ENCODE assay signal across 9 cellular contexts in the genomic region with DNA sequence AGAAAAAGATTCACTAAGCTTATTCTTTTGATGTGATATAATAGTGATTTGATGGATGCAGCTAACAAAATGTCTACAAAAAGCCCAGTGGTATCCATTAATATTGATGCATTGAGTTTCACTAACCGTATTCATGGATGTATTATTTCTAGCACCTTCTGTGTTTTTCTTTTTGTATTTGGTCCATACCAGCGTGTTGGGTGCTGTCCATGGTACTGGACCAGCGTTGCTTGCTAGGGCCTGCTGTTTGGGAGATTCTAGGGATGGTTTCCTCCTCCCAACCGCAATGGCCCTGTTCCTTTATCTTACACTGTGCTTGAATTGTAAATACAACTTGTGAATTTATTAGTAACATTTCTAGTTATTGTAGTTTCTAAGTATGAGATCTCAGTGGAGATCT. TPM values are rescaled to one million over a fixed set of nuclear protein-coding genes. Genes with fewer than 3 reads are reported as not detected.
DNase-seq lines count a peak whose midpoint lies in the region; ATAC-seq, FAIRE-seq and TF ChIP-seq lines count a peak whose summit lies in the region.
"Had no signal": no experiment of that assay in that cellular context is flagged by ENCODE, and none has a peak within 500 bp of the region (broad histone marks: within the 10 kb centered on the region; RNA-seq: fewer than 3 reads in every experiment).

No MANE protein-coding gene starts in this region.

- no peaks in the 10 kb centered on the region for H3K9me3 Mint-ChIP-seq in astrocyte (ENCODE audit: unreplicated experiment)
- H3K9me3 Mint-ChIP-seq in CD14-positive monocyte, result no peaks in the 10 kb centered on the region

- H3K4me3 ChIP-seq in AG04450 (ENCODE audit: low read depth, low read length), result no peak overlapping the region
- no peak overlapping the region for H3K4me3 ChIP-seq in astrocyte (ENCODE audit: insufficient read depth, low read depth, low read length)
- H3K4me3 ChIP-seq in left lung, result no peak overlapping the region

- no peaks in the 10 kb centered on the region for H3K36me3 Mint-ChIP-seq in astrocyte (ENCODE audit: low read depth, unreplicated experiment)
- no peaks in the 10 kb centered on the region for H3K36me3 Mint-ChIP-seq in CD14-positive monocyte

- H3K9ac ChIP-seq in astrocyte (ENCODE audit: low read length), result no peak overlapping the region

- no peak for TF ChIP-seq CTCF in AG04450 (IDR thresholded peaks at IDR 0.05; ENCODE audit: low read depth, low read length)
- no peak for TF ChIP-seq CTCF in astrocyte (IDR thresholded peaks at IDR 0.05; ENCODE audit: insufficient read depth, low read depth, low read length)
- TF ChIP-seq CTCF in left lung (IDR thresholded peaks at IDR 0.05), result no peak
- no peak for TF ChIP-seq CTCF in CD14-positive monocyte (IDR thresholded peaks at IDR 0.05)

- intact Hi-C loops in left lung (cut with DNase I) (no loop called here), CD14-positive monocyte (cut with micrococcal nuclease) (no loop called here)

- H3K27me3 ChIP-seq in AG04450 (ENCODE audit: control insufficient read depth, insufficient read depth, low read length) (no peaks in the 10 kb centered on the region), astrocyte (ENCODE audit: insufficient read depth, low read length) (no peaks in the 10 kb centered on the region), left lung (no peaks in the 10 kb centered on the region)

- ATAC-seq in left lung (peak; percentile 65), HG02571 (IDR thresholded peaks at IDR 0.05; ENCODE audit: unreplicated experiment) (no peak), GM21390 (IDR thresholded peaks at IDR 0.05; ENCODE audit: unreplicated experiment) (no peak)

- POLR2A ChIA-PET in AG04450 (lab: Yijun Ruan, JAX), result no interaction called here

- H3K36me3 ChIP-seq in astrocyte (ENCODE audit: insufficient read depth, low read length), result no peaks in the 10 kb centered on the region
- H3K36me3 ChIP-seq in left lung, result no peaks in the 10 kb centered on the region

- no peak overlapping the region for H3K4me2 ChIP-seq in astrocyte (ENCODE audit: low read length)

- H3K27me3 Mint-ChIP-seq in astrocyte (ENCODE audit: low read depth, unreplicated experiment), result no peaks in the 10 kb centered on the region
- H3K27me3 Mint-ChIP-seq in CD14-positive monocyte (ENCODE audit: low read depth in 3 of 3), result peaks cover 0 to 2% (median 0%) of the 10 kb centered on the region in 3 donors
- H3K27me3 Mint-ChIP-seq: central memory CD8-positive, alpha-beta T cell had no signal

- H3K27ac ChIP-seq in AG04450 (ENCODE audit: low read depth, low read length) (no peak overlapping the region), astrocyte (ENCODE audit: low read depth, low read length) (no peak overlapping the region), left lung (no peak overlapping the region)

- CTCF ChIA-PET in AG04450 (lab: Charles Lee), result interaction anchor here (1.8 to 5.0 kb wide), 2 partner anchors 8 to 497 kb away, joined by 11 to 46 read pairs; no protein-coding TSS in a partner anchor

- H3K27ac Mint-ChIP-seq in astrocyte (ENCODE audit: unreplicated experiment), result no peak overlapping the region
- H3K27ac Mint-ChIP-seq in CD14-positive monocyte, result no peak overlapping the region

- H3K4me1 ChIP-seq in astrocyte (ENCODE audit: insufficient read depth, low read length), result peaks cover 10% of the 10 kb centered on the region
- H3K4me1 ChIP-seq in left lung, result no peaks in the 10 kb centered on the region

- H3K9me3 ChIP-seq in AG04450 (ENCODE audit: control insufficient read depth, insufficient read depth, low read length) (no peaks in the 10 kb centered on the region), astrocyte (ENCODE audit: insufficient read depth, low read depth, low read length) (no peaks in the 10 kb centered on the region), left lung (no peaks in the 10 kb centered on the region)

- H4K20me1 ChIP-seq in astrocyte (ENCODE audit: insufficient read depth, low read length), result peaks cover 3% of the 10 kb centered on the region

- FAIRE-seq in astrocyte (lab: Jason Lieb, UNC), result no peak

- H3K4me1 Mint-ChIP-seq in astrocyte (ENCODE audit: low read depth, unreplicated experiment) (peaks cover 46% of the 10 kb centered on the region), CD14-positive monocyte (no peaks in the 10 kb centered on the region)
- H3K4me1 Mint-ChIP-seq: central memory CD8-positive, alpha-beta T cell had no signal

- H2AFZ ChIP-seq in astrocyte (ENCODE audit: low read depth, low read length), result no peak overlapping the region

- H3K79me2 ChIP-seq in astrocyte (ENCODE audit: insufficient read depth, low read length), result no peaks in the 10 kb centered on the region

- peak; percentile 21 for DNase-seq in AG04450 (ENCODE audit: low read depth, low spot score)
- peak; percentile 47 for DNase-seq in HT1080 (ENCODE audit: low read depth)
- DNase-seq in astrocyte (ENCODE audit: low read depth), result peak; percentile 37
- peak in 1 of 2 donors; percentile 34 for DNase-seq in left lung
- DNase-seq in activated CD4-positive, CD25-positive, alpha-beta regulatory T cell (lab: John Stamatoyannopoulos, UW), result no peak
- DNase-seq in CD14-positive monocyte (ENCODE audit: low spot score), result no peak

- H3K4me3 Mint-ChIP-seq in astrocyte (ENCODE audit: unreplicated experiment), result no peak overlapping the region
- H3K4me3 Mint-ChIP-seq in CD14-positive monocyte, result no peak overlapping the region
- H3K4me3 Mint-ChIP-seq: central memory CD8-positive, alpha-beta T cell had no signal

RNA-seq across cellular contexts. Expression of a gene that starts 31.7 kb away (rescaled TPM):
- 6.4 and 7.5 TPM in 2 replicates for polyA plus RNA-seq in AG04450 (2011; rRNA removed)
- 6.8 and 11.4 TPM in 2 replicates for polyA minus RNA-seq in AG04450 (2011; rRNA and poly(A)+ RNA removed)
- total RNA-seq in HT1080 (2014; rRNA removed; shearing (Covaris generic)), result 0.26 TPM in 1 of 2 replicates, not detected in the other
- 0.07 and 0.09 TPM in 2 replicates for polyA plus RNA-seq in HT1080 (2015; cell fraction: cytosol; rRNA removed)
- 0.09 and 0.25 TPM in 2 replicates for polyA plus RNA-seq in HT1080 (2015; cell fraction: nucleus; rRNA removed)
- 41.3 and 42.8 TPM in 2 replicates for total RNA-seq in astrocyte
- total RNA-seq in left lung, result 1 to 10 TPM in 1 of 2 donors, not detected in 1; 2.0 TPM
- polyA plus RNA-seq in CD14-positive monocyte, result not detected

Comparison
In these comparisons a context has a peak if more than half of its experiments do, and no peak if none do; other contexts are left out.
1. DNase-seq: peak in AG04450 (single experiment), HT1080 (single experiment) and astrocyte (single experiment); none in activated CD4-positive, CD25-positive, alpha-beta regulatory T cell (0 of 4) and CD14-positive monocyte (single experiment).
2. RNA of a gene that starts 31.7 kb away (total RNA-seq): 41.3 to 42.8 TPM in astrocyte; 2.0 TPM in left lung and 0.26 TPM in HT1080; every median in the first group is over 10 times any median in the second.